Comparison of ENCODE assay signal across 14 cellular contexts in genomic region chr13:99972190-99972731, GRCh38. TPM values are rescaled to one million over a fixed set of nuclear protein-coding genes. Genes with fewer than 3 reads are reported as not detected.
A peak's percentile ranks its signal among the peaks of the same experiment; 100 is the strongest.
DNase-seq lines count a peak whose midpoint lies in the region; ATAC-seq and TF ChIP-seq lines count a peak whose summit lies in the region.
"Had no signal": no experiment of that assay in that cellular context is flagged by ENCODE, and none has a peak within 500 bp of the region (broad histone marks: within the 10 kb centered on the region; RNA-seq: fewer than 3 reads in every experiment).

No MANE protein-coding gene starts in this region.

- in situ Hi-C loops in GM13976 (cut with MboI; ENCODE audit: low sequenced_read_pairs, unreplicated experiment), result no loop called here

- POLR2A ChIA-PET in CD8-positive, alpha-beta T cell (lab: Charles Lee), result no interaction called here
- POLR2A ChIA-PET in HCT116 (lab: Charles Lee), result interaction anchor here (3.0 kb wide), 1 partner anchor 8 kb away, joined by 21 read pairs; the partner anchor contains the start of gene ZIC2

- no peak overlapping the region for H3K4me3 ChIP-seq in CD8-positive, alpha-beta T cell (ENCODE audit: low read depth, low read length)
- H3K4me3 ChIP-seq in HCT116 (replicated peaks in 1 of 2; ENCODE audit: low read depth in 1 of 2, low read length in 2 of 2), result no peak overlapping the region
- no peak overlapping the region for H3K4me3 ChIP-seq in BE2C (ENCODE audit: low read depth, low read length)

- peaks cover 74% of the 10 kb centered on the region for H3K27me3 ChIP-seq in CD8-positive, alpha-beta T cell (ENCODE audit: insufficient read depth, low read length)
- H3K27me3 ChIP-seq in HCT116 (ENCODE audit: insufficient read depth, low read length), result no peaks in the 10 kb centered on the region
- peaks cover 100% of the 10 kb centered on the region for H3K27me3 ChIP-seq in BE2C

- TF ChIP-seq CTCF in CD8-positive, alpha-beta T cell (IDR thresholded peaks at IDR 0.05), result no peak
- TF ChIP-seq CTCF in HCT116 (IDR thresholded peaks at IDR 0.05 in 2 of 3, conservative IDR thresholded peaks at IDR 0.05 in 1 of 3; ENCODE audit: borderline replicate concordance in 1 of 3, insufficient read depth in 1 of 3, low read depth in 2 of 3, low read length in 2 of 3) (no peak), GM13976 (IDR thresholded peaks at IDR 0.05; ENCODE audit: borderline replicate concordance, control extremely low read depth, extremely low read depth, insufficient read depth, missing control alignments) (no peak), BE2C (IDR thresholded peaks at IDR 0.05; ENCODE audit: low read depth, low read length) (no peak), GM20000 (IDR thresholded peaks at IDR 0.05; ENCODE audit: extremely low read depth, missing control alignments) (no peak)

- peaks cover 12% of the 10 kb centered on the region for H3K9me3 ChIP-seq in CD8-positive, alpha-beta T cell (ENCODE audit: low read length)
- H3K9me3 ChIP-seq in HCT116 (ENCODE audit: control insufficient read depth in 1 of 2, insufficient read depth in 1 of 2, low read depth in 1 of 2, low read length in 2 of 2) (no peaks in the 10 kb centered on the region), BE2C (no peaks in the 10 kb centered on the region; the same call in 1 of the 2 replicates)

- no peak for TF ChIP-seq POLR2A in HCT116 (IDR thresholded peaks at IDR 0.05; ENCODE audit: borderline replicate concordance, extremely low read depth, insufficient read depth, insufficient read length)

- RAD21 ChIA-PET in HCT116 (lab: Charles Lee; ENCODE audit: low non-redundant PET in 1 of 2, low total read pairs in 2 of 2, uncharacterized antibody in 2 of 2, unreplicated experiment in 2 of 2), result no interaction called here

- H3K27ac Mint-ChIP-seq in CD8-positive, alpha-beta T cell, result peak overlapping the region; percentile 41
- peak overlapping the region; percentile 71 for H3K27ac Mint-ChIP-seq in central memory CD8-positive, alpha-beta T cell (ENCODE audit: low read depth)
- H3K27ac Mint-ChIP-seq in naive B cell, result peak overlapping the region in 5 of 6 donors; percentile 65 to 95 (median 91)

- no peak for TF ChIP-seq RAD21 in HCT116 (IDR thresholded peaks at IDR 0.05; ENCODE audit: low read depth)

- peak overlapping the region; percentile 49 for H3K4me3 Mint-ChIP-seq in CD8-positive, alpha-beta T cell
- peak overlapping the region; percentile 63 for H3K4me3 Mint-ChIP-seq in central memory CD8-positive, alpha-beta T cell
- H3K4me3 Mint-ChIP-seq in naive B cell, result peak overlapping the region; percentile 44 to 82 (median 63)

- peak overlapping the region; percentile 79 for H3K4me2 ChIP-seq in HCT116 (ENCODE audit: low read length)

- peak in 1 of 7 experiments; percentile 10 for DNase-seq in CD8-positive, alpha-beta T cell
- DNase-seq in HCT116 (ENCODE audit: low read depth, low spot score) (no peak), naive B cell (no peak), GM13976 (ENCODE audit: low spot score) (no peak), BE2C (no peak), GM20000 (ENCODE audit: low spot score) (no peak)
- no peak for DNase-seq in central memory CD8-positive, alpha-beta T cell (ENCODE audit: low spot score in 2 of 2)
- DNase-seq: cortex of kidney, DMS153, foreskin fibroblast, T1000 had no signal

- no peak overlapping the region for H3K27ac ChIP-seq in CD8-positive, alpha-beta T cell (ENCODE audit: low read depth, low read length)
- H3K27ac ChIP-seq in HCT116 (ENCODE audit: low read depth, low read length), result no peak overlapping the region; the same call in 1 of the 2 replicates

- H3K4me1 Mint-ChIP-seq in CD8-positive, alpha-beta T cell (ENCODE audit: low read depth), result peaks cover 25% of the 10 kb centered on the region
- peaks cover 27% of the 10 kb centered on the region for H3K4me1 Mint-ChIP-seq in central memory CD8-positive, alpha-beta T cell
- peaks cover 18 to 21% (median 19%) of the 10 kb centered on the region in 3 donors for H3K4me1 Mint-ChIP-seq in naive B cell

- H3K79me2 ChIP-seq in HCT116 (ENCODE audit: insufficient read depth, low read length), result peaks cover 29% of the 10 kb centered on the region

- H2AFZ ChIP-seq in HCT116 (ENCODE audit: low read depth, low read length, poor library complexity, severe bottlenecking), result no peak overlapping the region

- H4K20me1 ChIP-seq in HCT116 (ENCODE audit: insufficient read depth), result no peaks in the 10 kb centered on the region

- no peaks in the 10 kb centered on the region for H3K36me3 ChIP-seq in CD8-positive, alpha-beta T cell (ENCODE audit: insufficient read depth, low read length)
- H3K36me3 ChIP-seq in HCT116 (ENCODE audit: control insufficient read depth in 1 of 2, insufficient read depth in 2 of 2, low read length in 2 of 2), result no peaks in the 10 kb centered on the region; a peak in 2 of 4 replicates
- H3K36me3 ChIP-seq in BE2C, result no peaks in the 10 kb centered on the region

- no TSS peak for BruUV-seq in HCT116 (replicated peaks; lab: Mats Ljungman, UMichigan)

- H3K9ac ChIP-seq in HCT116 (ENCODE audit: low read length), result no peak overlapping the region

- H3K9me2 ChIP-seq in HCT116 (ENCODE audit: insufficient read depth), result no peaks in the 10 kb centered on the region

- H3K27me3 Mint-ChIP-seq in CD8-positive, alpha-beta T cell (ENCODE audit: low read depth), result peaks cover 70% of the 10 kb centered on the region
- H3K27me3 Mint-ChIP-seq in central memory CD8-positive, alpha-beta T cell, result peaks cover 84% of the 10 kb centered on the region
- H3K27me3 Mint-ChIP-seq in naive B cell, result peaks cover 62 to 79% (median 76%) of the 10 kb centered on the region in 3 donors

- peaks cover 26% of the 10 kb centered on the region for H3K4me1 ChIP-seq in CD8-positive, alpha-beta T cell (ENCODE audit: insufficient read depth, low read length)
- H3K4me1 ChIP-seq in HCT116 (ENCODE audit: control insufficient read depth in 1 of 2, insufficient read depth in 2 of 2, low read length in 2 of 2) (peaks cover 9 to 30% of the 10 kb centered on the region in 2 experiments), BE2C (no peaks in the 10 kb centered on the region)

- ATAC-seq in CD8-positive, alpha-beta T cell, result no peak
- ATAC-seq in HCT116 (no peak), naive B cell (ENCODE audit: low read depth in 2 of 2) (no peak)
- no peak for ATAC-seq in central memory CD8-positive, alpha-beta T cell (replicated peaks; ENCODE audit: extremely low read depth, poor library complexity, severe bottlenecking)

- no peaks in the 10 kb centered on the region for H3K36me3 Mint-ChIP-seq in CD8-positive, alpha-beta T cell
- H3K36me3 Mint-ChIP-seq in central memory CD8-positive, alpha-beta T cell (ENCODE audit: insufficient read depth), result peaks cover 41% of the 10 kb centered on the region
- H3K36me3 Mint-ChIP-seq in naive B cell, result peaks cover 26 to 28% of the 10 kb centered on the region in 2 donors

- intact Hi-C loops in CD8-positive, alpha-beta T cell (cut with DNase I, micrococcal nuclease), result loop anchor here in 1 of 2 experiments (1.0 to 10.0 kb wide), 3 partner anchors 12 to 703 kb away; partner anchors contain the start of gene TMTC4
- intact Hi-C loops in HCT116 (cut with micrococcal nuclease), result loop anchor here (5.0 kb wide), 1 partner anchor 270 kb away; no protein-coding TSS in a partner anchor

- CTCF ChIA-PET in CD8-positive, alpha-beta T cell (lab: Charles Lee), result no interaction called here
- CTCF ChIA-PET in HCT116 (lab: Charles Lee), result interaction anchor here (1.5 kb wide), 1 partner anchor 263 kb away, joined by 3 read pairs; no protein-coding TSS in a partner anchor

- H3K9me3 Mint-ChIP-seq in CD8-positive, alpha-beta T cell, result peaks cover 31% of the 10 kb centered on the region
- H3K9me3 Mint-ChIP-seq in central memory CD8-positive, alpha-beta T cell, result no peaks in the 10 kb centered on the region
- H3K9me3 Mint-ChIP-seq in naive B cell, result peaks cover 9 to 57% (median 46%) of the 10 kb centered on the region in 7 donors

TF ChIP-seq in HCT116, 20 proteins besides CTCF, POLR2A, EP300 and RAD21:
- TF ChIP-seq SP1 (IDR thresholded peaks at IDR 0.05; ENCODE audit: low read depth), result no peak
- no peak for TF ChIP-seq ZBTB33 (IDR thresholded peaks at IDR 0.05; ENCODE audit: extremely low read depth, insufficient replicate concordance, low read length)

RNA-seq across cellular contexts. Expression of gene ZIC5, which starts 0.7 kb away (rescaled TPM):
- not detected for total RNA-seq in CD8-positive, alpha-beta T cell
- 10.3 TPM for total RNA-seq in HCT116 (2021; ENCODE audit: unreplicated experiment)
- 3.1 and 3.7 TPM in 2 replicates for polyA plus RNA-seq in HCT116 (2012)
- polyA plus RNA-seq in naive B cell (ENCODE audit: low read depth in 6 of 6), result not detected
- not detected for polyA plus RNA-seq in BE2C (2012; ENCODE audit: insufficient read depth, insufficient read length, low read depth)
- total RNA-seq: liver, MCF 10A, renal cortical epithelial cell had no signal
- polyA plus RNA-seq: liver had no signal

RNA-seq across cellular contexts. Expression of gene ZIC2, which starts 9.3 kb away (rescaled TPM):
- not detected for total RNA-seq in CD8-positive, alpha-beta T cell
- total RNA-seq in HCT116 (2021; ENCODE audit: unreplicated experiment), result 44.4 TPM
- polyA plus RNA-seq in HCT116 (2012), result 15.1 and 15.3 TPM in 2 replicates
- polyA plus RNA-seq in naive B cell (ENCODE audit: low read depth in 6 of 6), result not detected
- not detected for polyA plus RNA-seq in BE2C (2012; ENCODE audit: insufficient read depth, insufficient read length, low read depth)
- total RNA-seq: liver, renal cortical epithelial cell had no signal
- polyA plus RNA-seq: liver had no signal

Comparison
In these comparisons a context has a peak if more than half of its experiments do, and no peak if none do; other contexts are left out.
1. H3K27ac Mint-ChIP-seq: peak in every context shown above with its lines; median percentile 91 in naive B cell; 71 in central memory CD8-positive, alpha-beta T cell; 41 in CD8-positive, alpha-beta T cell.
2. RNA of gene ZIC5, which starts 0.7 kb away (total RNA-seq): 10.3 TPM in HCT116 (single experiment); not detected in CD8-positive, alpha-beta T cell; every median in the first group is over 10 times any median in the second.
3. RNA of gene ZIC2, which starts 9.3 kb away (total RNA-seq): 44.4 TPM in HCT116 (single experiment); not detected in CD8-positive, alpha-beta T cell; every median in the first group is over 10 times any median in the second.
4. Peak in every context shown above with its lines, with median percentiles within 50 percentile points of each other: H3K4me3 Mint-ChIP-seq.